24 cellular contexts compared by ENCODE assay signal in genomic region chr17:79528592-79529125, GRCh38.
"Had no signal": no experiment of that assay in that cellular context is flagged by ENCODE, and none has a peak within 500 bp of the region (broad histone marks: within the 10 kb centered on the region; RNA-seq: fewer than 3 reads in every experiment).

No MANE protein-coding gene starts in this region.

- H3K9me3 Mint-ChIP-seq: effector memory CD8-positive, alpha-beta T cell; naive thymus-derived CD8-positive, alpha-beta T cell; nephron progenitor cell; stimulated activated effector memory CD8-positive, alpha-beta T cell treated with anti-CD3 and anti-CD28 coated beads, Interleukin-12 subunit alpha, Interleukin-12 subunit beta, amount 100 ng/mL, for 72 hours had no signal

- H3K4me2 ChIP-seq: smooth muscle cell had no signal

- ATAC-seq: effector memory CD8-positive, alpha-beta T cell; left lobe of liver; naive thymus-derived CD8-positive, alpha-beta T cell; pancreas; sciatic nerve; stimulated activated effector memory CD8-positive, alpha-beta T cell treated with anti-CD3 and anti-CD28 coated beads, Interleukin-12 subunit alpha, Interleukin-12 subunit beta, amount 100 ng/mL, for 72 hours had no signal

- H3K9me3 ChIP-seq: esophagus squamous epithelium, pancreas, stomach, thyroid gland, vagina had no signal

- H3K36me3 ChIP-seq: esophagus squamous epithelium, pancreas, stomach, thyroid gland, vagina had no signal

- H3K4me1 Mint-ChIP-seq: naive thymus-derived CD8-positive, alpha-beta T cell; stimulated activated effector memory CD8-positive, alpha-beta T cell treated with anti-CD3 and anti-CD28 coated beads, Interleukin-12 subunit alpha, Interleukin-12 subunit beta, amount 100 ng/mL, for 72 hours had no signal

- H3K36me3 Mint-ChIP-seq: naive thymus-derived CD8-positive, alpha-beta T cell; stimulated activated effector memory CD8-positive, alpha-beta T cell treated with anti-CD3 and anti-CD28 coated beads, Interleukin-12 subunit alpha, Interleukin-12 subunit beta, amount 100 ng/mL, for 72 hours had no signal

- H3K4me1 ChIP-seq: esophagus squamous epithelium, pancreas, stomach, thyroid gland, vagina had no signal

- H3K27ac Mint-ChIP-seq: effector memory CD8-positive, alpha-beta T cell; naive thymus-derived CD8-positive, alpha-beta T cell; nephron progenitor cell; progenitor cell of endocrine pancreas; stimulated activated effector memory CD8-positive, alpha-beta T cell treated with anti-CD3 and anti-CD28 coated beads, Interleukin-12 subunit alpha, Interleukin-12 subunit beta, amount 100 ng/mL, for 72 hours had no signal

- DNase-seq: cortex of kidney; effector memory CD8-positive, alpha-beta T cell; erythroblast; esophagus squamous epithelium; foreskin melanocyte; nephron progenitor cell; occipital lobe; stimulated activated CD4-positive, alpha-beta T cell treated with anti-CD3 and anti-CD28 coated beads, Interleukin-12 subunit alpha, Interleukin-12 subunit beta, amount 100 ng/mL, for 4 hours; stimulated activated CD4-positive, alpha-beta T cell treated with anti-CD3 and anti-CD28 coated beads, Interleukin-1b, Interleukin-23, amount 100 ng/mL, for 48 hours; stimulated activated CD4-positive, alpha-beta T cell treated with anti-CD3 and anti-CD28 coated beads, Interleukin-4, amount 100 ng/mL, for 1 hour; stimulated activated naive CD4-positive, alpha-beta T cell treated with Interleukin-2 at 50 U/mL for 16 hours; stomach; thyroid gland; trophoblast cell had no signal

- H3K27me3 ChIP-seq: pancreas, thyroid gland, vagina had no signal

- H3K4me3 Mint-ChIP-seq: effector memory CD8-positive, alpha-beta T cell; naive thymus-derived CD8-positive, alpha-beta T cell; nephron progenitor cell; stimulated activated effector memory CD8-positive, alpha-beta T cell treated with anti-CD3 and anti-CD28 coated beads, Interleukin-12 subunit alpha, Interleukin-12 subunit beta, amount 100 ng/mL, for 72 hours had no signal

- H3K4me3 ChIP-seq: esophagus squamous epithelium, pancreas, smooth muscle cell, stomach, thyroid gland, vagina had no signal

- FAIRE-seq: endometrium, keratinocyte, pancreas had no signal

- H3K27ac ChIP-seq: esophagus squamous epithelium, pancreas, stomach, thyroid gland, vagina had no signal
